In the genomic region with DNA sequence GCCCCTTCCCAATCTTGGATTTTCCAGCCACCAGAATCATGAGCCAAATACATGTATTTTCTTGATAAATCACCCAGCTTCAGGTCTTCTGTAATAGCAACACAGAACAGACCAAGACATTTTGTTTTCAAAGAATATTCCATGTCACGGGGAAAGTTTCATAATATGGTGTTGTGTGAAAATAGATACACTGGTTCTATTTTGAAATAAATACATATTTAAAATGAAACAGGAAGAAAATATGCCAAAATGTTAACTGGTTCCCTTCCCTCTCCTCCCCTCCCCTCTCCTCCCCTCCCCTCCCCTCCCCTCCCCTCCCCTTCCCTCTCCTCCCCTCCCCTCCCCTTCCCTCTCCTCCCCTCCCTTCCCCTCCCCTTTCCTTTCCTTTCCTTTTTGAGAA, we compare ENCODE assay signal across 30 cellular contexts.
"Had no signal": no experiment of that assay in that cellular context is flagged by ENCODE, and none has a peak within 500 bp of the region (broad histone marks: within the 10 kb centered on the region; RNA-seq: fewer than 3 reads in every experiment).

No MANE protein-coding gene starts in this region.

- DNase-seq: activated CD4-positive, alpha-beta memory T cell treated with anti-CD3 and anti-CD28 coated beads, Interleukin-2, amount 10 ng/mL, durations not matched to agents 7 days and 5 days; activated CD4-positive, alpha-beta T cell treated with anti-CD3 and anti-CD28 coated beads for 1 hour; activated CD4-positive, alpha-beta T cell treated with anti-CD3 and anti-CD28 coated beads for 48 hours; activated CD4-positive, CD25-positive, alpha-beta regulatory T cell; activated CD8-positive, alpha-beta memory T cell treated with anti-CD3 and anti-CD28 coated beads for 24 hours; activated CD8-positive, alpha-beta memory T cell treated with anti-CD3 and anti-CD28 coated beads, Interleukin-2, amount 10 ng/mL, durations not matched to agents 7 days and 5 days; activated CD8-positive, alpha-beta memory T cell treated with anti-CD3 and anti-CD28 coated beads, Interleukin-2, amount 50 U/mL, for 48 hours; activated effector memory CD4-positive, alpha-beta T cell treated with anti-CD3 and anti-CD28 coated beads, Interleukin-2, amount 50 U/mL, for 16 hours; activated naive CD4-positive, alpha-beta T cell; activated naive CD4-positive, alpha-beta T cell treated with anti-CD3 and anti-CD28 coated beads, Interleukin-2, amount 50 U/mL, for 16 hours; activated naive CD8-positive, alpha-beta T cell treated with anti-CD3 and anti-CD28 coated beads, Interleukin-2, amount 10 ng/mL, durations not matched to agents 7 days and 5 days; activated T-cell treated with anti-CD3 and anti-CD28 coated beads, Interleukin-2, amount 50 U/mL, for 48 hours; amygdala; NCI-H1092; NCI-H1436 treated with DMSO at 0.1 percent for 48 hours; NCI-H1694 treated with DMSO at 0.1 percent for 48 hours; NCI-H2029; NCI-H345; NCI-H524 treated with DMSO at 0.1 percent for 48 hours; OCI-M1; Right ventricle myocardium superior; SW 1271; T-helper 1 cell; T-helper 2 cell; T-helper 9 cell; WERI-Rb-1 had no signal

- H3K36me3 Mint-ChIP-seq: activated CD8-positive, alpha-beta memory T cell treated with anti-CD3 and anti-CD28 coated beads, Interleukin-2, amount 10 ng/mL, durations not matched to agents 7 days and 5 days; activated naive CD8-positive, alpha-beta T cell treated with anti-CD3 and anti-CD28 coated beads, Interleukin-2, amount 10 ng/mL, durations not matched to agents 7 days and 5 days had no signal

- H3K27ac Mint-ChIP-seq: activated CD4-positive, alpha-beta memory T cell treated with anti-CD3 and anti-CD28 coated beads, Interleukin-2, amount 10 ng/mL, durations not matched to agents 7 days and 5 days; activated CD8-positive, alpha-beta memory T cell treated with anti-CD3 and anti-CD28 coated beads, Interleukin-2, amount 10 ng/mL, durations not matched to agents 7 days and 5 days; activated naive CD8-positive, alpha-beta T cell treated with anti-CD3 and anti-CD28 coated beads, Interleukin-2, amount 10 ng/mL, durations not matched to agents 7 days and 5 days; activated T-helper 17 cell treated with anti-CD3 and anti-CD28 coated beads, Interleukin-2, amount 50 U/mL, for 72 hours had no signal

- H3K4me1 ChIP-seq: ascending aorta had no signal

- H3K4me1 Mint-ChIP-seq: activated CD8-positive, alpha-beta memory T cell treated with anti-CD3 and anti-CD28 coated beads, Interleukin-2, amount 10 ng/mL, durations not matched to agents 7 days and 5 days; activated naive CD8-positive, alpha-beta T cell treated with anti-CD3 and anti-CD28 coated beads, Interleukin-2, amount 10 ng/mL, durations not matched to agents 7 days and 5 days; central memory CD8-positive, alpha-beta T cell had no signal

- ATAC-seq: activated CD8-positive, alpha-beta memory T cell treated with anti-CD3 and anti-CD28 coated beads, Interleukin-2, amount 10 ng/mL, durations not matched to agents 7 days and 5 days; activated T-helper 17 cell treated with anti-CD3 and anti-CD28 coated beads, Interleukin-2, amount 50 U/mL, for 72 hours had no signal

- H3K4me3 ChIP-seq: ascending aorta, cardiac muscle cell had no signal

- H3K36me3 ChIP-seq: ascending aorta, cardiac muscle cell, WERI-Rb-1 had no signal

- H3K27ac ChIP-seq: ascending aorta, cardiac muscle cell, WERI-Rb-1 had no signal

- H3K4me3 Mint-ChIP-seq: activated CD4-positive, alpha-beta memory T cell treated with anti-CD3 and anti-CD28 coated beads, Interleukin-2, amount 10 ng/mL, durations not matched to agents 7 days and 5 days; activated CD8-positive, alpha-beta memory T cell treated with anti-CD3 and anti-CD28 coated beads, Interleukin-2, amount 10 ng/mL, durations not matched to agents 7 days and 5 days; activated naive CD8-positive, alpha-beta T cell treated with anti-CD3 and anti-CD28 coated beads, Interleukin-2, amount 10 ng/mL, durations not matched to agents 7 days and 5 days; activated T-helper 17 cell treated with anti-CD3 and anti-CD28 coated beads, Interleukin-2, amount 50 U/mL, for 72 hours; central memory CD8-positive, alpha-beta T cell had no signal

- H3K27me3 ChIP-seq: ascending aorta, cardiac muscle cell had no signal

- H3K9me3 ChIP-seq: ascending aorta had no signal

- H3K27me3 Mint-ChIP-seq: activated CD4-positive, alpha-beta memory T cell treated with anti-CD3 and anti-CD28 coated beads, Interleukin-2, amount 10 ng/mL, durations not matched to agents 7 days and 5 days; activated CD8-positive, alpha-beta memory T cell treated with anti-CD3 and anti-CD28 coated beads, Interleukin-2, amount 10 ng/mL, durations not matched to agents 7 days and 5 days; activated naive CD8-positive, alpha-beta T cell treated with anti-CD3 and anti-CD28 coated beads, Interleukin-2, amount 10 ng/mL, durations not matched to agents 7 days and 5 days; activated T-helper 17 cell treated with anti-CD3 and anti-CD28 coated beads, Interleukin-2, amount 50 U/mL, for 72 hours; central memory CD8-positive, alpha-beta T cell had no signal

- H3K9me3 Mint-ChIP-seq: activated CD4-positive, alpha-beta memory T cell treated with anti-CD3 and anti-CD28 coated beads, Interleukin-2, amount 10 ng/mL, durations not matched to agents 7 days and 5 days; activated naive CD8-positive, alpha-beta T cell treated with anti-CD3 and anti-CD28 coated beads, Interleukin-2, amount 10 ng/mL, durations not matched to agents 7 days and 5 days; activated T-helper 17 cell treated with anti-CD3 and anti-CD28 coated beads, Interleukin-2, amount 50 U/mL, for 72 hours; central memory CD8-positive, alpha-beta T cell had no signal
